8 cellular contexts compared by ENCODE assay signal in the genomic region with DNA sequence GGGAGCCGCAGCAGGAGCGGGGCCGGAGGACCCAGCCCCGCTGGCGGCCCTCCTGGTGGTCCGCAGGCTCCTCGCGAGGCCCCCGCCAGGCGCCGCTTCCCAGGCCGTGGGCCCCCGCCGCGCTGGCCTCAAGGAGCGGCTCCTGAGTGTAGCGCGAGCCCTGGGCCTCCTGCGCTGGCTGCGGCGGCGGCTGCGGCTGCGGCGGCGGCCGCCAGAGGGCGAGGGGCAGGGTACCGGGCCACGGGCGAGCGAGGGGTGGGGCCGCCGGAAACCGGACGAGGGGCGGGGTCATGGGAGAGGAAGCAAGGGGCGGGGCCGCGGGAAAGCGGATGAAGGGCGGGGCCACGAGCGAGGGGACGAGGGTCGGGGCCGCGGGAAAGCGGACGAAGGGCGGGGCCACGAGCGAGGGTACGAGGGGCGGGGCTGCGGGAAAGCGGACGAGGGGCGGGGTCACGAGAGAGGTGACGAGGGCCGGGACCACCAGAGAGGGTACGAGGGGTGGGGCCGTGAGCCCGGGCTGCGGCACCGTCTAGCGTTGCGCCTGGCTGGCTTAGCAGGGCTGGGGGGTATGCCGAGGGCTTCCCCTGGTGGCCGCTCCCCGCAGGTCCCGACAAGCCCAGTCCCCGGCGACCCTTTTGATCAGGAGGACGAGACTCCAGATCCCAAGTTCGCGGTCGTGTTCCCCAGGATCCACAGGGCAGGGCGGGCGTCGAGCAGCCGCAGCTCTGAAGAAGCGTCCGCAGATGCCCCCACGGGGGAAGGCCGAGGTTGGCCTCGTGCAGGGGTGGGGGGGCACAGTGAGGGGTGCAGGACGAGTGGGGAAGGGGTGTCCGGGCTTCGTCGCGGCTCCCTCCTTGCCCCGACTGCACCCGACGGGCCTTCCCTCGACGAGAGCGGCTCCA. TPM values are rescaled to one million over a fixed set of nuclear protein-coding genes. Genes with fewer than 3 reads are reported as not detected.
A peak's percentile ranks its signal among the peaks of the same experiment; 100 is the strongest.
DNase-seq lines count a peak whose midpoint lies in the region; ATAC-seq and TF ChIP-seq lines count a peak whose summit lies in the region.

No MANE protein-coding gene starts in this region.

- WGBS in right cardiac atrium: 6% methylated on average over 99 of the region's 99 CpGs
- 3% methylated on average over 60 of the region's 99 CpGs for WGBS in prostate gland
- 2 to 7% methylated on average over 12 to 72 of the region's 99 CpGs for WGBS in upper lobe of left lung, 2 donors

- ATAC-seq in HG02798 (IDR thresholded peaks at IDR 0.05; ENCODE audit: poor library complexity, unreplicated experiment): peak; percentile 76
- peak; percentile 80 to 87 for ATAC-seq in right cardiac atrium
- ATAC-seq in upper lobe of left lung (ENCODE audit: low FRiP score in 2 of 2): peak; percentile 92 to 95

- H3K4me3 ChIP-seq in GM08714 (ENCODE audit: low read length) (peak overlapping the region; percentile 59; the same call in 1 of the 2 replicates), right cardiac atrium (ENCODE audit: low read length) (peak overlapping the region; percentile 62), prostate gland (peak overlapping the region; percentile 52 to 56), upper lobe of left lung (peak overlapping the region; percentile 61 to 82 (median 62))

- no peaks in the 10 kb centered on the region for H3K36me3 ChIP-seq in prostate gland
- peaks cover 0 to 19% (median 4%) of the 10 kb centered on the region in 4 donors for H3K36me3 ChIP-seq in upper lobe of left lung

- TF ChIP-seq EP300 in upper lobe of left lung (IDR thresholded peaks at IDR 0.05): no peak

- peaks cover 24% of the 10 kb centered on the region for H3K27me3 Mint-ChIP-seq in T-helper 2 cell treated with Interferon-gamma antibody and Interleukin-4, amounts not matched to agents 5 μg/mL and 100 μg/mL, for 36 hours (ENCODE audit: low read depth)

- H3K36me3 Mint-ChIP-seq in T-helper 2 cell treated with Interferon-gamma antibody and Interleukin-4, amounts not matched to agents 5 μg/mL and 100 μg/mL, for 36 hours (ENCODE audit: low read depth): no peaks in the 10 kb centered on the region

- H3K9me3 ChIP-seq in right cardiac atrium (ENCODE audit: control insufficient read depth, low read length) (no peaks in the 10 kb centered on the region), prostate gland (no peaks in the 10 kb centered on the region), upper lobe of left lung (no peaks in the 10 kb centered on the region)

- H3K27me3 ChIP-seq in right cardiac atrium (ENCODE audit: control insufficient read depth, insufficient read depth): no peaks in the 10 kb centered on the region
- H3K27me3 ChIP-seq in prostate gland (replicated peaks; ENCODE audit: insufficient read depth): no peaks in the 10 kb centered on the region
- no peaks in the 10 kb centered on the region for H3K27me3 ChIP-seq in upper lobe of left lung

- peak; percentile 67 for TF ChIP-seq POLR2A in prostate gland (IDR thresholded peaks at IDR 0.05)
- peak in 3 of 4 donors; percentile 36 to 82 (median 56) for TF ChIP-seq POLR2A in upper lobe of left lung (IDR thresholded peaks at IDR 0.05)

- H3K27ac ChIP-seq in angular gyrus (ENCODE audit: low read depth, low read length) (peak overlapping the region; percentile 80), right cardiac atrium (ENCODE audit: low read length) (peak overlapping the region; percentile 73), prostate gland (peak overlapping the region; percentile 83 to 90), upper lobe of left lung (peak overlapping the region; percentile 95 to 99 (median 96))

- intact Hi-C loops in right cardiac atrium (cut with DNase I): loop anchor here in 3 of 4 donors (2.0 to 10.0 kb wide), 6 partner anchors 64 to 162 kb away; a partner anchor contains a TSS
- intact Hi-C loops in prostate gland (cut with DNase I): loop anchor here (2.0 to 5.0 kb wide), 2 partner anchors 72 to 162 kb away; a partner anchor contains a TSS

- H3K4me1 ChIP-seq in right cardiac atrium (ENCODE audit: control insufficient read depth, insufficient read depth, low read length): no peaks in the 10 kb centered on the region
- peaks cover 10% of the 10 kb centered on the region for H3K4me1 ChIP-seq in prostate gland (replicated peaks)
- H3K4me1 ChIP-seq in upper lobe of left lung: peaks cover 14 to 33% (median 17%) of the 10 kb centered on the region in 4 donors

- H3K27ac Mint-ChIP-seq in T-helper 2 cell treated with Interferon-gamma antibody and Interleukin-4, amounts not matched to agents 5 μg/mL and 100 μg/mL, for 36 hours: peak overlapping the region; percentile 67

- peaks cover 3% of the 10 kb centered on the region for H3K4me1 Mint-ChIP-seq in T-helper 2 cell treated with Interferon-gamma antibody and Interleukin-4, amounts not matched to agents 5 μg/mL and 100 μg/mL, for 36 hours (ENCODE audit: low read depth)

- DNase-seq in NCI-H1694 (lab: John Stamatoyannopoulos, UW): peak; percentile 68
- DNase-seq in T-helper 2 cell treated with Interferon-gamma antibody and Interleukin-4, amounts not matched to agents 5 μg/mL and 100 μg/mL, for 36 hours (ENCODE audit: low spot score): peak; percentile 84
- DNase-seq in right cardiac atrium: peak; percentile 97 to 99 (median 99)
- peak; percentile 96 for DNase-seq in prostate gland (ENCODE audit: low spot score)
- peak; percentile 97 to 100 for DNase-seq in upper lobe of left lung

- TF ChIP-seq CTCF in prostate gland (IDR thresholded peaks at IDR 0.05) (peak; percentile 87 to 94 (median 92)), upper lobe of left lung (IDR thresholded peaks at IDR 0.05) (peak; percentile 78 to 98 (median 96))

- H3K9me3 Mint-ChIP-seq in T-helper 2 cell treated with Interferon-gamma antibody and Interleukin-4, amounts not matched to agents 5 μg/mL and 100 μg/mL, for 36 hours: no peaks in the 10 kb centered on the region

- peak overlapping the region; percentile 75 for H3K4me3 Mint-ChIP-seq in T-helper 2 cell treated with Interferon-gamma antibody and Interleukin-4, amounts not matched to agents 5 μg/mL and 100 μg/mL, for 36 hours

RNA-seq across cellular contexts. Expression of a gene that starts 1.7 kb away (rescaled TPM):
- total RNA-seq in right cardiac atrium (100 to 1,000 TPM in 1 of 4 donors, 10 to 100 TPM in 3; 75.8 to 131 (median 93.4) TPM), prostate gland (100 to 1,000 TPM in 1 of 2 donors, 10 to 100 TPM in 1; 86.5 to 214 TPM), upper lobe of left lung (100 to 1,000 TPM in 4 of 6 donors, 10 to 100 TPM in 2; 89.8 to 592 (median 183) TPM)
- polyA plus RNA-seq in right cardiac atrium: 70.9 TPM

RNA-seq across cellular contexts. Expression of a gene that starts 44.0 kb away (rescaled TPM):
- total RNA-seq in right cardiac atrium (10 to 100 TPM in 2 of 4 donors, 1 to 10 TPM in 2; 6.9 to 12.2 (median 9.6) TPM), prostate gland (1 to 10 TPM in 1 of 2 donors, under 1 TPM in 1; 0.27 to 4.1 TPM), upper lobe of left lung (1 to 10 TPM; 1.9 to 7.3 (median 3.3) TPM)
- 13.5 TPM for polyA plus RNA-seq in right cardiac atrium

Comparison
In these comparisons a context has a peak if more than half of its experiments do, and no peak if none do; other contexts are left out.
1. Peak in every context shown above with its lines: DNase-seq, ATAC-seq, H3K4me3 ChIP-seq and H3K27ac ChIP-seq.